ENCODE assay signal across 8 cellular contexts in the genomic region with DNA sequence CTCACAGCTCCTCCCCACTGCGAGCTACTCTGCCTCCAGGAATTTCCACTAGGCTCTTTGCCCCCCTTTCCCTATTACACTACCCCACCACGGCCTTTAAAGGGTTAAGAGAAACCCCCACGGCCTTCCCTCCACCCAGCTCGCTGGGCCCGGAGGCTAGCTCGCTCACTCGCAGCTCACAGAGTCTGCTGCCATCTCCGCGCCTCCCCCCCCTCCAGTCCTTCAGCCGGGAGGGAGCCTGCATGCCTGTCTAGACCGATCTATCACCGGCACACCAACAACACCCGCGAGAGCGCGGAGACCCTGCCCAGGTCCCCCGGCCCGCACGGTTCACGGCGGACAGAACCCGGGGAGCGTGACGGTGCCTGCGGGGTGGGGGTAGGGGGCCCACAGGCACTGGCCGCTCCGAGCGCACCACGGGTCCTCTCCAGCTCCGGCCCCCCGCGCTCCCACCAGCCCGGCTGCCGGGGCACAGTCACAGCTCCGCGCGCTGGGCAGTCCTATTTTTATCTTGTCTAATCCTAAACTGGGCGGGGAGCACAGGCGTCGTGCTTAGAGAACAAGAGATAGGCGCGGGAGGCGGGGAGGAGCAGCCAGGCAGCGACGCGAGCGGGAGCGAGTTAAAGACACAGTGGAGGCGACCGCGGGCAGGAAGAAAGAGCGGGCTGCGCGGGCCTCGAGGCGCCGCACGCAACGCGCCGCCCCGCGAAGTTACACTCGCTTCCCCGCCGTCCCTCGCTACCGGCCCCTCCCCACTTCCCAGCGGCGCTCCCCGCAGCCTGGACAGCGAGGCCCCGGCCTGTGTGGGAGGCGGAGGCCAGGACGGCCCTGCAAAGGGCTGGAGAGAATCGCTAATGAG. TPM values are rescaled to one million over a fixed set of nuclear protein-coding genes. Genes with fewer than 3 reads are reported as not detected.
DNase-seq lines count a peak whose midpoint lies in the region; ATAC-seq and TF ChIP-seq lines count a peak whose summit lies in the region.

No MANE protein-coding gene starts in this region.

- peaks cover 38% of the 10 kb centered on the region for H3K4me1 Mint-ChIP-seq in CD4-positive, alpha-beta T cell (ENCODE audit: low read depth)
- H3K4me1 Mint-ChIP-seq in activated naive CD4-positive, alpha-beta T cell treated with anti-CD3 and anti-CD28 coated beads for 36 hours (ENCODE audit: low read depth) = peaks cover 32% of the 10 kb centered on the region
- peaks cover 26% of the 10 kb centered on the region for H3K4me1 Mint-ChIP-seq in progenitor cell of endocrine pancreas (ENCODE audit: low read depth)

- H3K27me3 Mint-ChIP-seq in CD4-positive, alpha-beta T cell = no peaks in the 10 kb centered on the region
- no peaks in the 10 kb centered on the region for H3K27me3 Mint-ChIP-seq in activated naive CD4-positive, alpha-beta T cell treated with anti-CD3 and anti-CD28 coated beads for 36 hours (ENCODE audit: low read depth)
- peaks cover 33% of the 10 kb centered on the region for H3K27me3 Mint-ChIP-seq in progenitor cell of endocrine pancreas

- no peak for TF ChIP-seq CTCF in CD4-positive, alpha-beta T cell (IDR thresholded peaks at IDR 0.05)
- TF ChIP-seq CTCF in heart right ventricle (IDR thresholded peaks at IDR 0.05) = no peak
- no peak for TF ChIP-seq CTCF in progenitor cell of endocrine pancreas (IDR thresholded peaks at IDR 0.05; ENCODE audit: unreplicated experiment)
- TF ChIP-seq CTCF in GM10266 (IDR thresholded peaks at IDR 0.05; ENCODE audit: control insufficient read depth, insufficient read depth, low read depth, missing control alignments) = no peak

- ATAC-seq in CD4-positive, alpha-beta T cell (ENCODE audit: poor library complexity) = peak; percentile 18
- ATAC-seq in heart right ventricle = peak in 6 of 8 donors; percentile 21 to 65 (median 42)
- ATAC-seq in HG03442 (IDR thresholded peaks at IDR 0.05; ENCODE audit: unreplicated experiment) = no peak

- H3K9me3 Mint-ChIP-seq in CD4-positive, alpha-beta T cell = no peaks in the 10 kb centered on the region
- no peaks in the 10 kb centered on the region for H3K9me3 Mint-ChIP-seq in activated naive CD4-positive, alpha-beta T cell treated with anti-CD3 and anti-CD28 coated beads for 36 hours
- H3K9me3 Mint-ChIP-seq in progenitor cell of endocrine pancreas (ENCODE audit: low read depth) = no peaks in the 10 kb centered on the region

- CTCF ChIA-PET in CD4-positive, alpha-beta T cell (lab: Charles Lee) = interaction anchor here (1.6 kb wide), 1 partner anchor 10 kb away, joined by 3 read pairs; no protein-coding TSS in a partner anchor
- CTCF ChIA-PET in activated naive CD4-positive, alpha-beta T cell treated with anti-CD3 and anti-CD28 coated beads for 36 hours (lab: Charles Lee) = interaction anchor here (0.6 to 1.2 kb wide), 4 partner anchors 10 to 118 kb away, joined by 3 to 5 read pairs (median 4); no protein-coding TSS in a partner anchor

- peak overlapping the region; percentile 96 for H3K27ac Mint-ChIP-seq in CD4-positive, alpha-beta T cell
- H3K27ac Mint-ChIP-seq in activated naive CD4-positive, alpha-beta T cell treated with anti-CD3 and anti-CD28 coated beads for 36 hours = no peak overlapping the region
- no peak overlapping the region for H3K27ac Mint-ChIP-seq in progenitor cell of endocrine pancreas

- no peak overlapping the region for H3K27ac ChIP-seq in CD4-positive, alpha-beta T cell (ENCODE audit: low read depth, low read length)
- H3K27ac ChIP-seq in heart right ventricle = peak overlapping the region; percentile 22 to 94 (median 88)

- intact Hi-C loops in CD4-positive, alpha-beta T cell (cut with DNase I, micrococcal nuclease) = loop anchor here in 1 of 2 experiments (10.0 kb wide), 1 partner anchor 279 kb away; no protein-coding TSS in a partner anchor
- intact Hi-C loops in activated naive CD4-positive, alpha-beta T cell treated with anti-CD3 and anti-CD28 coated beads for 36 hours (cut with micrococcal nuclease) = loop anchor here (2.0 kb wide), 1 partner anchor 239 kb away; no protein-coding TSS in a partner anchor
- intact Hi-C loops in heart right ventricle (cut with DNase I) = loop anchor here in 6 of 10 donors (5.0 to 10.0 kb wide), 7 partner anchors 79 to 619 kb away; no protein-coding TSS in a partner anchor

- H3K4me3 ChIP-seq in MG63 = peak overlapping the region; percentile 62
- H3K4me3 ChIP-seq in heart right ventricle = peak overlapping the region; percentile 70 to 88 (median 82)

- POLR2A ChIA-PET in CD4-positive, alpha-beta T cell (lab: Charles Lee) = interaction anchor here (1.1 to 6.0 kb wide), 6 partner anchors 25 to 82 kb away, joined by 3 to 82 read pairs (median 5); no protein-coding TSS in a partner anchor

- WGBS in heart right ventricle, 2 donors = 1 to 2% methylated on average over 51 to 69 of the region's 76 CpGs

- peak overlapping the region; percentile 97 for H3K4me3 Mint-ChIP-seq in CD4-positive, alpha-beta T cell
- H3K4me3 Mint-ChIP-seq in activated naive CD4-positive, alpha-beta T cell treated with anti-CD3 and anti-CD28 coated beads for 36 hours = peak overlapping the region; percentile 86
- H3K4me3 Mint-ChIP-seq in progenitor cell of endocrine pancreas (ENCODE audit: low read depth) = peak overlapping the region; percentile 77

- peaks cover 10% of the 10 kb centered on the region for H3K36me3 Mint-ChIP-seq in CD4-positive, alpha-beta T cell (ENCODE audit: low read depth)
- no peaks in the 10 kb centered on the region for H3K36me3 Mint-ChIP-seq in activated naive CD4-positive, alpha-beta T cell treated with anti-CD3 and anti-CD28 coated beads for 36 hours (ENCODE audit: low read depth)
- H3K36me3 Mint-ChIP-seq in progenitor cell of endocrine pancreas (ENCODE audit: insufficient read depth) = peaks cover 1% of the 10 kb centered on the region

- no peaks in the 10 kb centered on the region for H3K9me3 ChIP-seq in CD4-positive, alpha-beta T cell (ENCODE audit: control insufficient read depth, low read length)
- no peaks in the 10 kb centered on the region for H3K9me3 ChIP-seq in MG63
- no peaks in the 10 kb centered on the region for H3K9me3 ChIP-seq in heart right ventricle

- peaks cover 0 to 49% (median 20%) of the 10 kb centered on the region in 9 donors for H3K4me1 ChIP-seq in heart right ventricle

- H3K36me3 ChIP-seq in MG63 (no peaks in the 10 kb centered on the region), heart right ventricle (no peaks in the 10 kb centered on the region)

- peak in 3 of 10 experiments; percentile 37 to 47 (median 41) for DNase-seq in CD4-positive, alpha-beta T cell
- peak; percentile 50 for DNase-seq in MG63
- peak; percentile 46 for DNase-seq in activated naive CD4-positive, alpha-beta T cell treated with anti-CD3 and anti-CD28 coated beads for 36 hours
- DNase-seq in heart right ventricle = peak; percentile 53 to 66
- DNase-seq in progenitor cell of endocrine pancreas (ENCODE audit: low spot score, unreplicated experiment) = no peak
- no peak for DNase-seq in GM10266 (ENCODE audit: extremely low spot score)
- no peak for DNase-seq in T1000 (lab: John Stamatoyannopoulos, UW)

- H3K27me3 ChIP-seq in CD4-positive, alpha-beta T cell (ENCODE audit: control insufficient read depth, insufficient read depth, low read length) = no peaks in the 10 kb centered on the region
- H3K27me3 ChIP-seq in MG63 (no peaks in the 10 kb centered on the region), heart right ventricle (peaks cover 0 to 100% (median 0%) of the 10 kb centered on the region in 7 donors)

RNA-seq across cellular contexts. Expression of a gene that starts 3.5 kb away (rescaled TPM):
- total RNA-seq in CD4-positive, alpha-beta T cell = 10 to 100 TPM; 26.1 to 26.3 TPM
- 13.4 and 15.0 TPM in 2 replicates for total RNA-seq in MG63 (2014; rRNA removed; shearing (Covaris generic); ENCODE audit: low replicate concordance)
- 10 to 100 TPM; 29.1 to 29.9 TPM for total RNA-seq in activated naive CD4-positive, alpha-beta T cell treated with anti-CD3 and anti-CD28 coated beads for 36 hours
- total RNA-seq in heart right ventricle (10 to 100 TPM; 12.4 to 27.2 (median 19.9) TPM), progenitor cell of endocrine pancreas (20.5 TPM in 2 replicates)
- polyA plus RNA-seq in heart right ventricle = 10 to 100 TPM in 1 of 2 donors, 1 to 10 TPM in 1; 9.1 to 10.5 TPM

Comparison
In these comparisons a context has a peak if more than half of its experiments do, and no peak if none do; other contexts are left out.
1. DNase-seq: peak in MG63 (single experiment), activated naive CD4-positive, alpha-beta T cell treated with anti-CD3 and anti-CD28 coated beads for 36 hours (single experiment) and heart right ventricle (2 of 2); none in progenitor cell of endocrine pancreas (single experiment), GM10266 (single experiment) and T1000 (single experiment).
2. Peak in every context shown above with its lines, with median percentiles within 50 percentile points of each other: H3K4me3 Mint-ChIP-seq.